Comparison of ENCODE assay signal across 1 cellular context in genomic region chr17:41918392-41919164, GRCh38.
TF ChIP-seq lines count a peak whose summit lies in the region.

Gene ACLY, minus strand, starts transcription at chr17:41918951. Its CDS starts 5,078 bp downstream, at chr17:41913873.

TF ChIP-seq in IMR-90, 13 proteins besides CTCF, POLR2A, EP300 and RAD21 (continued from another document):
- TF ChIP-seq, protein P1, sequence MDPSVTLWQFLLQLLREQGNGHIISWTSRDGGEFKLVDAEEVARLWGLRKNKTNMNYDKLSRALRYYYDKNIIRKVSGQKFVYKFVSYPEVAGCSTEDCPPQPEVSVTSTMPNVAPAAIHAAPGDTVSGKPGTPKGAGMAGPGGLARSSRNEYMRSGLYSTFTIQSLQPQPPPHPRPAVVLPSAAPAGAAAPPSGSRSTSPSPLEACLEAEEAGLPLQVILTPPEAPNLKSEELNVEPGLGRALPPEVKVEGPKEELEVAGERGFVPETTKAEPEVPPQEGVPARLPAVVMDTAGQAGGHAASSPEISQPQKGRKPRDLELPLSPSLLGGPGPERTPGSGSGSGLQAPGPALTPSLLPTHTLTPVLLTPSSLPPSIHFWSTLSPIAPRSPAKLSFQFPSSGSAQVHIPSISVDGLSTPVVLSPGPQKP (IDR thresholded peaks at IDR 0.05; ENCODE audit: borderline replicate concordance, low read depth, low read length), result no peak
- TF ChIP-seq CHD1 (IDR thresholded peaks at IDR 0.05; ENCODE audit: low read depth, low read length), result peak; percentile 74; the same call in 1 of the 2 replicates
- TF ChIP-seq RFX5 (IDR thresholded peaks at IDR 0.05; ENCODE audit: low read depth, low read length), result no peak
